Comparison of ENCODE assay signal across 14 cellular contexts in genomic region chr5:132251220-132251725, GRCh38. TPM values are rescaled to one million over a fixed set of nuclear protein-coding genes. Genes with fewer than 3 reads are reported as not detected.
DNase-seq lines count a peak whose midpoint lies in the region; ATAC-seq, FAIRE-seq and TF ChIP-seq lines count a peak whose summit lies in the region.
"Had no signal": no experiment of that assay in that cellular context is flagged by ENCODE, and none has a peak within 500 bp of the region (broad histone marks: within the 10 kb centered on the region; RNA-seq: fewer than 3 reads in every experiment).

No MANE protein-coding gene starts in this region.

- no peak overlapping the region for H2BK15ac ChIP-seq in mesenchymal stem cell (ENCODE audit: low read depth, poor library complexity, severe bottlenecking)

- H3K9me3 Mint-ChIP-seq in CD8-positive, alpha-beta memory T cell = peaks cover 7 to 12% (median 7%) of the 10 kb centered on the region in 5 donors
- H3K9me3 Mint-ChIP-seq: HFFc6 had no signal

- H3K4me3 ChIP-seq in mesenchymal stem cell (ENCODE audit: insufficient read depth in 1 of 2, low read depth in 1 of 2, low read length in 2 of 2) (no peak overlapping the region), thoracic aorta (no peak overlapping the region), kidney (ENCODE audit: low read length in 2 of 2) (no peak overlapping the region)
- H3K4me3 ChIP-seq in CD8-positive, alpha-beta memory T cell (ENCODE audit: low read length) = no peak overlapping the region
- H3K4me3 ChIP-seq: GM12878, ovary had no signal

- no peak overlapping the region for H3K4ac ChIP-seq in mesenchymal stem cell (ENCODE audit: low read depth in 1 of 2, low read length in 2 of 2)

- no peaks in the 10 kb centered on the region for H3K79me1 ChIP-seq in mesenchymal stem cell (replicated peaks; ENCODE audit: low read length, poor library complexity, severe bottlenecking)

- peak; percentile 64 for ATAC-seq in thoracic aorta (ENCODE audit: insufficient number of reproducible peaks, low FRiP score, low read depth)
- ATAC-seq: GM12878 had no signal

- H2AK5ac ChIP-seq in mesenchymal stem cell (ENCODE audit: low read length, severe bottlenecking) = no peak overlapping the region

- H2BK120ac ChIP-seq in mesenchymal stem cell (ENCODE audit: low read depth, low read length) = no peak overlapping the region

- no peak overlapping the region for H2BK12ac ChIP-seq in mesenchymal stem cell (ENCODE audit: low read length in 2 of 2)

- peak; percentile 6 to 7 for DNase-seq in activated T-cell treated with anti-CD3 and anti-CD28 coated beads, Interleukin-2, amount 50 U/mL, for 48 hours
- DNase-seq in activated T-cell treated with anti-CD3 and anti-CD28 coated beads, Interleukin-2, amount 50 U/mL, for 1 hour = no peak
- DNase-seq in astrocyte of the hippocampus (ENCODE audit: low read depth, low spot score) (peak; percentile 70), mesenchymal stem cell (no peak), thoracic aorta (ENCODE audit: low spot score) (no peak), kidney (no peak), DMS153 (lab: John Stamatoyannopoulos, UW) (no peak)
- DNase-seq in CD8-positive, alpha-beta memory T cell = no peak
- DNase-seq: amniotic stem cell, HFFc6, NCI-H526 treated with DMSO at 0.1 percent for 48 hours had no signal

- no peak for FAIRE-seq in kidney (lab: Jason Lieb, UNC)
- FAIRE-seq: endometrium, GM12878 had no signal

- peak overlapping the region; percentile 34 for H4K91ac ChIP-seq in mesenchymal stem cell (ENCODE audit: low read length)

- peak overlapping the region in 1 of 2 experiments; percentile 77 for H3K14ac ChIP-seq in mesenchymal stem cell (ENCODE audit: low read length in 2 of 2)

- H3K4me1 ChIP-seq in mesenchymal stem cell (ENCODE audit: control insufficient read depth, insufficient read depth, low read depth, low read length) = peaks cover 4% of the 10 kb centered on the region
- peaks cover 14 to 38% of the 10 kb centered on the region in 2 donors for H3K4me1 ChIP-seq in thoracic aorta (ENCODE audit: control insufficient read depth in 1 of 2, low read depth in 2 of 2)
- peaks cover 10 to 23% of the 10 kb centered on the region in 2 donors for H3K4me1 ChIP-seq in kidney (ENCODE audit: control insufficient read depth in 1 of 2, insufficient read depth in 1 of 2, low read depth in 1 of 2, low read length in 2 of 2)
- H3K4me1 ChIP-seq in CD8-positive, alpha-beta memory T cell (ENCODE audit: insufficient read depth, low read length) = no peaks in the 10 kb centered on the region

- CTCF ChIA-PET in CD8-positive, alpha-beta memory T cell (lab: Charles Lee) = interaction anchor here (0.9 to 1.6 kb wide), 2 partner anchors 13 to 21 kb away, joined by 3 to 12 read pairs; no protein-coding TSS in a partner anchor

- H2AFZ ChIP-seq in mesenchymal stem cell (ENCODE audit: low read depth, low read length) = no peak overlapping the region

- POLR2A ChIA-PET in CD8-positive, alpha-beta memory T cell (lab: Charles Lee) = no interaction called here

- no peak overlapping the region for H3K18ac ChIP-seq in mesenchymal stem cell (ENCODE audit: low read depth in 1 of 2, low read length in 2 of 2)

- intact Hi-C loops in kidney (cut with DNase I) = no loop called here

- no peak overlapping the region for H3K4me2 ChIP-seq in mesenchymal stem cell (ENCODE audit: low read length, poor library complexity, severe bottlenecking)

- peak overlapping the region in 1 of 2 experiments; percentile 28 for H3K23ac ChIP-seq in mesenchymal stem cell (ENCODE audit: low read length in 2 of 2)

- no peak overlapping the region for H3K4me3 Mint-ChIP-seq in CD8-positive, alpha-beta memory T cell
- H3K4me3 Mint-ChIP-seq: HFFc6 had no signal

- H3K36me3 Mint-ChIP-seq in CD8-positive, alpha-beta memory T cell = peaks cover 0 to 8% (median 2%) of the 10 kb centered on the region in 3 donors

- H3K36me3 ChIP-seq in mesenchymal stem cell (ENCODE audit: control insufficient read depth in 1 of 2, insufficient read depth in 2 of 2, low read depth in 1 of 2, low read length in 2 of 2) = peaks cover 0 to 3% of the 10 kb centered on the region in 2 experiments
- no peaks in the 10 kb centered on the region for H3K36me3 ChIP-seq in thoracic aorta
- H3K36me3 ChIP-seq in kidney (ENCODE audit: control insufficient read depth in 1 of 2, insufficient read depth in 2 of 2, low read length in 2 of 2) = no peaks in the 10 kb centered on the region
- H3K36me3 ChIP-seq in CD8-positive, alpha-beta memory T cell (ENCODE audit: insufficient read depth, low read length) = no peaks in the 10 kb centered on the region
- H3K36me3 ChIP-seq: ovary had no signal

- H3K9ac ChIP-seq in mesenchymal stem cell (ENCODE audit: low read length) = no peak overlapping the region
- no peak overlapping the region for H3K9ac ChIP-seq in kidney (ENCODE audit: low read length in 2 of 2)

- H3K27ac ChIP-seq in mesenchymal stem cell (ENCODE audit: low read length, poor library complexity, severe bottlenecking) = no peak overlapping the region
- peak overlapping the region; percentile 65 to 87 for H3K27ac ChIP-seq in thoracic aorta
- no peak overlapping the region for H3K27ac ChIP-seq in kidney (ENCODE audit: low read depth in 2 of 2, low read length in 2 of 2)
- H3K27ac ChIP-seq in CD8-positive, alpha-beta memory T cell (ENCODE audit: low read depth, low read length) = no peak overlapping the region
- H3K27ac ChIP-seq: ovary had no signal

- no peak for TF ChIP-seq CTCF in thoracic aorta (IDR thresholded peaks at IDR 0.05)
- no peak for TF ChIP-seq CTCF in kidney (IDR thresholded peaks at IDR 0.05; ENCODE audit: borderline replicate concordance, extremely low read depth, insufficient read depth)

- WGBS in mesenchymal stem cell = 92% methylated on average over 10 of the region's 10 CpGs

- peaks cover 10 to 14% of the 10 kb centered on the region in 2 donors for H3K27me3 Mint-ChIP-seq in CD8-positive, alpha-beta memory T cell

- H3K27me3 ChIP-seq in mesenchymal stem cell (ENCODE audit: control insufficient read depth in 1 of 2, insufficient read depth in 1 of 2, low read length in 2 of 2) = no peaks in the 10 kb centered on the region
- H3K27me3 ChIP-seq in thoracic aorta (replicated peaks; ENCODE audit: insufficient read depth) = no peaks in the 10 kb centered on the region
- no peaks in the 10 kb centered on the region for H3K27me3 ChIP-seq in CD8-positive, alpha-beta memory T cell (ENCODE audit: insufficient read depth, low read length, poor library complexity, severe bottlenecking)
- H3K27me3 ChIP-seq: ovary had no signal

- no peaks in the 10 kb centered on the region for H3K4me1 Mint-ChIP-seq in CD8-positive, alpha-beta memory T cell

- no peak overlapping the region for H3K27ac Mint-ChIP-seq in CD8-positive, alpha-beta memory T cell
- H3K27ac Mint-ChIP-seq: HFFc6 had no signal

- H4K8ac ChIP-seq in mesenchymal stem cell (ENCODE audit: low read length) = no peak overlapping the region

- peaks cover 7% of the 10 kb centered on the region for H3K9me3 ChIP-seq in mesenchymal stem cell (ENCODE audit: control insufficient read depth, low read length)
- peaks cover 2% of the 10 kb centered on the region for H3K9me3 ChIP-seq in thoracic aorta
- H3K9me3 ChIP-seq in kidney (ENCODE audit: control insufficient read depth in 1 of 2, low read length in 2 of 2) = no peaks in the 10 kb centered on the region
- no peaks in the 10 kb centered on the region for H3K9me3 ChIP-seq in CD8-positive, alpha-beta memory T cell (ENCODE audit: low read length)
- H3K9me3 ChIP-seq: ovary had no signal

- no peak overlapping the region for H2BK5ac ChIP-seq in mesenchymal stem cell (ENCODE audit: low read depth, low read length, poor library complexity, severe bottlenecking)

RNA-seq across cellular contexts. Expression of gene PDLIM4, which starts 6.2 kb away (rescaled TPM):
- 33.9 TPM for polyA plus RNA-seq in mesenchymal stem cell (2013, experiment 1 of 2)
- polyA plus RNA-seq in mesenchymal stem cell (2013, experiment 2 of 2) = 34.0 TPM
- 10 to 100 TPM; 50.6 to 81.0 TPM for total RNA-seq in thoracic aorta
- 47.0 TPM for total RNA-seq in kidney
- polyA plus RNA-seq in kidney (ENCODE audit: insufficient read depth, low read depth, low replicate concordance) = 31.6 TPM
- 1 to 10 TPM in 1 of 2 experiments, under 1 TPM in 1; 0.39 to 1.4 TPM for total RNA-seq in CD8-positive, alpha-beta memory T cell
- polyA plus RNA-seq in CD8-positive, alpha-beta memory T cell = not detected

RNA-seq across cellular contexts. Expression of gene P4HA2, which starts 23.6 kb away (rescaled TPM):
- 110 TPM for polyA plus RNA-seq in mesenchymal stem cell (2013, experiment 1 of 2)
- 108 TPM for polyA plus RNA-seq in mesenchymal stem cell (2013, experiment 2 of 2)
- total RNA-seq in thoracic aorta (10 to 100 TPM; 31.3 to 47.7 TPM), kidney (32.5 TPM)
- polyA plus RNA-seq in kidney (ENCODE audit: insufficient read depth, low read depth, low replicate concordance) = 54.1 TPM
- 1 to 10 TPM; 7.2 to 7.9 TPM for total RNA-seq in CD8-positive, alpha-beta memory T cell
- not detected for polyA plus RNA-seq in CD8-positive, alpha-beta memory T cell

RNA-seq across cellular contexts. Expression of gene SLC22A4, which starts 42.9 kb away (rescaled TPM):
- polyA plus RNA-seq in mesenchymal stem cell (2013, experiment 1 of 2) = 1.8 TPM
- polyA plus RNA-seq in mesenchymal stem cell (2013, experiment 2 of 2) = 1.9 TPM
- total RNA-seq in thoracic aorta (1 to 10 TPM in 1 of 2 donors, under 1 TPM in 1; 0.14 to 2.1 TPM), kidney (2.4 TPM)
- polyA plus RNA-seq in kidney (ENCODE audit: insufficient read depth, low read depth, low replicate concordance) = 7.6 TPM
- 1 to 10 TPM; 2.6 to 2.9 TPM for total RNA-seq in CD8-positive, alpha-beta memory T cell
- polyA plus RNA-seq in CD8-positive, alpha-beta memory T cell = 0.15 TPM

Comparison
In these comparisons a context has a peak if more than half of its experiments do, and no peak if none do; other contexts are left out.
1. DNase-seq: peak in activated T-cell treated with anti-CD3 and anti-CD28 coated beads, Interleukin-2, amount 50 U/mL, for 48 hours (2 of 2) and astrocyte of the hippocampus (single experiment); none in activated T-cell treated with anti-CD3 and anti-CD28 coated beads, Interleukin-2, amount 50 U/mL, for 1 hour (single experiment), mesenchymal stem cell (single experiment), thoracic aorta (single experiment), kidney (single experiment), CD8-positive, alpha-beta memory T cell (0 of 5) and DMS153 (single experiment).
2. H3K27ac ChIP-seq: peak in thoracic aorta (2 of 2); none in mesenchymal stem cell (single experiment), kidney (0 of 2) and CD8-positive, alpha-beta memory T cell (single experiment).
3. RNA of gene PDLIM4, which starts 6.2 kb away (total RNA-seq): 50.6 to 81.0 TPM in thoracic aorta and 47.0 TPM in kidney (single experiment); 0.39 to 1.4 TPM in CD8-positive, alpha-beta memory T cell; every median in the first group is over 10 times any median in the second.